20 cellular contexts compared by ENCODE assay signal in the genomic region with DNA sequence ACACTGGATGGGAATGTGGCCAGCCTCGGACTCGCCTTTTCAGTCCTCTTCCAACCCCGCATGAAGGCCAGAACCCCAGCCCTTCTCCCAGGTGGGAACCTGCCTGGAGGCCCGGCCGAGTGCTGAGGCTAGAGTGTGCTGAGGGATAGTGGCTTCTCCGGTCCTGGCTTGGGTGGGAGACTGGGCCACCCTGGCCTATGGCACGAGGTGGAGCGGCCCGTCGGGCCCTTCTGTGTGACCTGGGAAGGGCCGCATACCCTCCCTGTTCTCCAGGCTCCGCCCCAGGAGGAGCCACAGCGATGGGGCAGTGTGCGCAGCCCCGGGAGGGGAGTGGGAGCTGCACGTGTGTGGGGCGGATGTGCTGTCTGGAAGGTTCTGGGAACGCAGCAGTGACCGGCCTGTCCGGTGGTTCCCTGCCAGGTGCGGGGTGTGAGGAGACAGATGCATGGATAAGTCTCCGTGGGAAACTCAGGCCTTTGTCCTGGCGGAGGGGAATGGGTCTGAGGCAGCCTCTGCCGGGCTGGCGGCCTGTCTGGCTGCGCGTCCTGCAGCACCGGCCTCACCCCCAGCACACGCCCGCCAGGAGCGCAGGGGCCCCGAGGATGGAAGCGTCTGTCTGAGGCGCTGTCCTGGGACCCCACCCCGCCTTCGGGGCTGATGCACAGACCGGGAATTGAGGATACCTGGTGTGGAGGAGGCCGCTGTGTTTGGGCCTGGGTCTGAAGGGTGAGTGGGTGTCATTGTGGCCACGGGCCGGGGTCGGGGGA. TPM values are rescaled to one million over a fixed set of nuclear protein-coding genes. Genes with fewer than 3 reads are reported as not detected.
DNase-seq lines count a peak whose midpoint lies in the region; ATAC-seq and TF ChIP-seq lines count a peak whose summit lies in the region.
"Had no signal": no experiment of that assay in that cellular context is flagged by ENCODE, and none has a peak within 500 bp of the region (broad histone marks: within the 10 kb centered on the region; RNA-seq: fewer than 3 reads in every experiment).

No MANE protein-coding gene starts in this region.

- no TSS peak for BruUV-seq in OCI-LY7 (replicated peaks; lab: Mats Ljungman, UMichigan)

- peaks cover 98% of the 10 kb centered on the region for H3K27me3 ChIP-seq in HUES6 (ENCODE audit: control insufficient read depth, insufficient read depth, low read length)
- peaks cover 99% of the 10 kb centered on the region for H3K27me3 ChIP-seq in endodermal cell (ENCODE audit: control insufficient read depth, insufficient read depth, low read length, poor library complexity, severe bottlenecking)
- peaks cover 58 to 100% (median 68%) of the 10 kb centered on the region in 4 donors for H3K27me3 ChIP-seq in esophagus squamous epithelium

- H3K79me2 ChIP-seq in OCI-LY7 (ENCODE audit: insufficient read depth, low read depth, low read length), result no peaks in the 10 kb centered on the region

- H3K27ac ChIP-seq in HUES6 (ENCODE audit: low read depth, low read length) (no peak overlapping the region), endodermal cell (ENCODE audit: low read depth, low read length) (no peak overlapping the region), esophagus squamous epithelium (no peak overlapping the region), OCI-LY7 (ENCODE audit: low read depth, low read length, poor library complexity, severe bottlenecking) (no peak overlapping the region)
- H3K27ac ChIP-seq: GM23248, left lung had no signal

- CTCF ChIA-PET in OCI-LY7 (lab: Charles Lee; ENCODE audit: unreplicated experiment), result no interaction called here

- intact Hi-C loops in sciatic nerve (cut with DNase I) (loop anchor here (2.0 to 5.0 kb wide), 2 partner anchors 35 to 106 kb away; no protein-coding TSS in a partner anchor), esophagus squamous epithelium (cut with DNase I) (loop anchor here (10.0 kb wide), 1 partner anchor 113 kb away; no protein-coding TSS in a partner anchor), OCI-LY7 (cut with micrococcal nuclease; ENCODE audit: unreplicated experiment) (loop anchor here (10.0 kb wide), 1 partner anchor 53 kb away; the partner anchor contains the start of gene SLC17A9)

- H3K36me3 Mint-ChIP-seq in activated naive CD8-positive, alpha-beta T cell treated with anti-CD3 and anti-CD28 coated beads, Interleukin-2, amount 10 ng/mL, durations not matched to agents 7 days and 5 days, result peaks cover 2% of the 10 kb centered on the region
- no peaks in the 10 kb centered on the region for H3K36me3 Mint-ChIP-seq in activated naive CD8-positive, alpha-beta T cell treated with anti-CD3 and anti-CD28 coated beads for 36 hours
- H3K36me3 Mint-ChIP-seq in endodermal cell (ENCODE audit: low read depth), result no peaks in the 10 kb centered on the region

- peak; percentile 44 for DNase-seq in activated naive CD8-positive, alpha-beta T cell treated with anti-CD3 and anti-CD28 coated beads, Interleukin-2, amount 10 ng/mL, durations not matched to agents 7 days and 5 days
- DNase-seq in activated naive CD8-positive, alpha-beta T cell treated with anti-CD3 and anti-CD28 coated beads for 36 hours, result no peak
- DNase-seq in endodermal cell (peak; percentile 74), sciatic nerve (ENCODE audit: low spot score) (no peak), esophagus squamous epithelium (lab: John Stamatoyannopoulos, UW) (no peak), OCI-LY7 (ENCODE audit: low spot score) (no peak), NCI-H2029 (lab: John Stamatoyannopoulos, UW) (no peak)
- DNase-seq: cerebellar nuclear complex, foreskin melanocyte, GDM1, GM23248, Kasumi-1, NCI-H1436 treated with DMSO at 0.1 percent for 48 hours, SIG-M5 had no signal

- H3K27ac Mint-ChIP-seq in activated naive CD8-positive, alpha-beta T cell treated with anti-CD3 and anti-CD28 coated beads, Interleukin-2, amount 10 ng/mL, durations not matched to agents 7 days and 5 days, result no peak overlapping the region
- H3K27ac Mint-ChIP-seq in activated naive CD8-positive, alpha-beta T cell treated with anti-CD3 and anti-CD28 coated beads for 36 hours, result no peak overlapping the region
- H3K27ac Mint-ChIP-seq in endodermal cell, result no peak overlapping the region
- H3K27ac Mint-ChIP-seq: progenitor cell of endocrine pancreas had no signal

- 11 to 17% methylated on average over 9 to 41 of the region's 41 CpGs for WGBS in endodermal cell (ENCODE audit: insufficient coverage in 1 of 2, insufficient read length in 1 of 2), 2 experiments
- 3 to 16% methylated on average over 7 to 11 of the region's 41 CpGs for WGBS in esophagus squamous epithelium, 2 donors

- H3K4me1 ChIP-seq in HUES6 (ENCODE audit: control insufficient read depth, insufficient read depth, low read length) (peaks cover 46% of the 10 kb centered on the region), endodermal cell (ENCODE audit: control insufficient read depth, insufficient read depth, low read length) (peaks cover 3% of the 10 kb centered on the region), esophagus squamous epithelium (peaks cover 8 to 55% (median 23%) of the 10 kb centered on the region in 3 donors), OCI-LY7 (ENCODE audit: insufficient read depth, low read length, poor library complexity, severe bottlenecking) (peaks cover 4% of the 10 kb centered on the region)

- H3K36me3 ChIP-seq in HUES6 (ENCODE audit: control insufficient read depth, insufficient read depth, low read length), result no peaks in the 10 kb centered on the region
- no peaks in the 10 kb centered on the region for H3K36me3 ChIP-seq in endodermal cell (ENCODE audit: control insufficient read depth, insufficient read depth, low read length)
- H3K36me3 ChIP-seq in esophagus squamous epithelium, result no peaks in the 10 kb centered on the region
- H3K36me3 ChIP-seq in OCI-LY7 (ENCODE audit: insufficient read depth, low read length), result no peaks in the 10 kb centered on the region
- H3K36me3 ChIP-seq: left lung had no signal

- H3K4me1 Mint-ChIP-seq in activated naive CD8-positive, alpha-beta T cell treated with anti-CD3 and anti-CD28 coated beads, Interleukin-2, amount 10 ng/mL, durations not matched to agents 7 days and 5 days, result peaks cover 14% of the 10 kb centered on the region
- peaks cover 18% of the 10 kb centered on the region for H3K4me1 Mint-ChIP-seq in activated naive CD8-positive, alpha-beta T cell treated with anti-CD3 and anti-CD28 coated beads for 36 hours
- peaks cover 6% of the 10 kb centered on the region for H3K4me1 Mint-ChIP-seq in endodermal cell

- H2AFZ ChIP-seq in OCI-LY7 (ENCODE audit: low read length), result no peak overlapping the region
- H2AFZ ChIP-seq: GM23248 had no signal

- H3K4me3 Mint-ChIP-seq in activated naive CD8-positive, alpha-beta T cell treated with anti-CD3 and anti-CD28 coated beads, Interleukin-2, amount 10 ng/mL, durations not matched to agents 7 days and 5 days, result no peak overlapping the region
- H3K4me3 Mint-ChIP-seq in activated naive CD8-positive, alpha-beta T cell treated with anti-CD3 and anti-CD28 coated beads for 36 hours, result no peak overlapping the region
- peak overlapping the region; percentile 35 for H3K4me3 Mint-ChIP-seq in endodermal cell

- TF ChIP-seq CTCF in endodermal cell (conservative IDR thresholded peaks at IDR 0.05) (no peak), esophagus squamous epithelium (IDR thresholded peaks at IDR 0.05) (no peak), OCI-LY7 (conservative IDR thresholded peaks at IDR 0.05; ENCODE audit: low read length) (no peak)

- peaks cover 1% of the 10 kb centered on the region for H3K9me3 Mint-ChIP-seq in activated naive CD8-positive, alpha-beta T cell treated with anti-CD3 and anti-CD28 coated beads, Interleukin-2, amount 10 ng/mL, durations not matched to agents 7 days and 5 days
- H3K9me3 Mint-ChIP-seq in activated naive CD8-positive, alpha-beta T cell treated with anti-CD3 and anti-CD28 coated beads for 36 hours, result peaks cover 2% of the 10 kb centered on the region
- peaks cover 6% of the 10 kb centered on the region for H3K9me3 Mint-ChIP-seq in endodermal cell
- H3K9me3 Mint-ChIP-seq: T-helper 2 cell treated with Interferon-gamma antibody and Interleukin-4, amounts not matched to agents 5 μg/mL and 100 μg/mL, for 36 hours had no signal

- peaks cover 4% of the 10 kb centered on the region; the same call in 1 of the 2 replicates for H3K9me3 ChIP-seq in HUES6 (ENCODE audit: control insufficient read depth, insufficient read depth, low read depth, low read length)
- peaks cover 6% of the 10 kb centered on the region for H3K9me3 ChIP-seq in endodermal cell (ENCODE audit: control insufficient read depth, low read length)
- peaks cover 0 to 5% (median 4%) of the 10 kb centered on the region in 3 donors for H3K9me3 ChIP-seq in esophagus squamous epithelium
- peaks cover 4% of the 10 kb centered on the region; the same call in 1 of the 2 replicates for H3K9me3 ChIP-seq in OCI-LY7 (ENCODE audit: low read length)

- POLR2A ChIA-PET in activated naive CD8-positive, alpha-beta T cell treated with anti-CD3 and anti-CD28 coated beads, Interleukin-2, amount 10 ng/mL, durations not matched to agents 7 days and 5 days (lab: Charles Lee), result interaction anchor here (1.0 to 3.1 kb wide), 2 partner anchors 35 to 95 kb away, joined by 3 to 22 read pairs; no protein-coding TSS in a partner anchor
- POLR2A ChIA-PET in OCI-LY7 (lab: Charles Lee), result no interaction called here

- no peak overlapping the region for H3K4me2 ChIP-seq in OCI-LY7 (ENCODE audit: low read length)

- H4K20me1 ChIP-seq in OCI-LY7 (ENCODE audit: insufficient read depth, low read length), result no peaks in the 10 kb centered on the region

- H3K27me3 Mint-ChIP-seq in activated naive CD8-positive, alpha-beta T cell treated with anti-CD3 and anti-CD28 coated beads, Interleukin-2, amount 10 ng/mL, durations not matched to agents 7 days and 5 days, result peaks cover 67% of the 10 kb centered on the region
- peaks cover 54% of the 10 kb centered on the region for H3K27me3 Mint-ChIP-seq in activated naive CD8-positive, alpha-beta T cell treated with anti-CD3 and anti-CD28 coated beads for 36 hours
- H3K27me3 Mint-ChIP-seq in endodermal cell (ENCODE audit: insufficient read depth), result peaks cover 84% of the 10 kb centered on the region

- peak overlapping the region; percentile 46 for H3K4me3 ChIP-seq in HUES6 (ENCODE audit: low read depth, low read length)
- no peak overlapping the region for H3K4me3 ChIP-seq in endodermal cell (ENCODE audit: low read length)
- no peak overlapping the region for H3K4me3 ChIP-seq in esophagus squamous epithelium
- no peak overlapping the region for H3K4me3 ChIP-seq in OCI-LY7 (ENCODE audit: low read depth, low read length, poor library complexity, severe bottlenecking)
- H3K4me3 ChIP-seq: GM23248, left lung had no signal

- no peak for ATAC-seq in activated naive CD8-positive, alpha-beta T cell treated with anti-CD3 and anti-CD28 coated beads, Interleukin-2, amount 10 ng/mL, durations not matched to agents 7 days and 5 days (ENCODE audit: low read depth)
- ATAC-seq in sciatic nerve, result peak; percentile 25

- no peak overlapping the region for H3K9ac ChIP-seq in HUES6 (ENCODE audit: low read length)
- H3K9ac ChIP-seq in endodermal cell (ENCODE audit: extremely low read depth, low read length, poor library complexity, severe bottlenecking), result no peak overlapping the region
- H3K9ac ChIP-seq: GM23248 had no signal

- no peak for TF ChIP-seq POLR2A in esophagus squamous epithelium (IDR thresholded peaks at IDR 0.05)

- no peaks in the 10 kb centered on the region for H3K9me2 ChIP-seq in OCI-LY7 (ENCODE audit: insufficient read depth, low read length)

RNA-seq across cellular contexts. Expression of gene BHLHE23, which starts 1.1 kb away (rescaled TPM):
- total RNA-seq in activated naive CD8-positive, alpha-beta T cell treated with anti-CD3 and anti-CD28 coated beads, Interleukin-2, amount 10 ng/mL, durations not matched to agents 7 days and 5 days, result not detected
- total RNA-seq in activated naive CD8-positive, alpha-beta T cell treated with anti-CD3 and anti-CD28 coated beads for 36 hours, result not detected
- total RNA-seq in endodermal cell (not detected), sciatic nerve (not detected), esophagus squamous epithelium (not detected), OCI-LY7 (2022) (not detected in 2 replicates)
- 1.2 TPM for polyA plus RNA-seq in endodermal cell (2013, experiment 1 of 2)
- 0.46 TPM for polyA plus RNA-seq in endodermal cell (2013, experiment 2 of 2)
- not detected in 2 replicates for total RNA-seq in OCI-LY7 (2014; rRNA removed; shearing (Covaris generic))
- total RNA-seq: GM23248, left lung, NCI-H460, progenitor cell of endocrine pancreas had no signal
- polyA plus RNA-seq: AG04450, GM23248 had no signal

RNA-seq across cellular contexts. Expression of gene SLC17A9, which starts 55.4 kb away (rescaled TPM):
- total RNA-seq in activated naive CD8-positive, alpha-beta T cell treated with anti-CD3 and anti-CD28 coated beads, Interleukin-2, amount 10 ng/mL, durations not matched to agents 7 days and 5 days, result 10 to 100 TPM; 40.9 to 43.5 TPM
- 10 to 100 TPM; 49.7 to 52.1 TPM for total RNA-seq in activated naive CD8-positive, alpha-beta T cell treated with anti-CD3 and anti-CD28 coated beads for 36 hours
- total RNA-seq in endodermal cell (10 to 100 TPM in 1 of 2 donors, 1 to 10 TPM in 1; 8.9 to 10.2 TPM), sciatic nerve (3.8 TPM), esophagus squamous epithelium (1 to 10 TPM in 2 of 4 donors, under 1 TPM in 2; 0.31 to 3.9 (median 1.4) TPM), OCI-LY7 (2022) (8.1 and 13.2 TPM in 2 replicates)
- 3.2 TPM for polyA plus RNA-seq in endodermal cell (2013, experiment 1 of 2)
- polyA plus RNA-seq in endodermal cell (2013, experiment 2 of 2), result 3.4 TPM
- total RNA-seq in OCI-LY7 (2014; rRNA removed; shearing (Covaris generic)), result 1.7 and 2.0 TPM in 2 replicates

Comparison
In these comparisons a context has a peak if more than half of its experiments do, and no peak if none do; other contexts are left out.
1. DNase-seq: peak in activated naive CD8-positive, alpha-beta T cell treated with anti-CD3 and anti-CD28 coated beads, Interleukin-2, amount 10 ng/mL, durations not matched to agents 7 days and 5 days (single experiment) and endodermal cell (single experiment); none in activated naive CD8-positive, alpha-beta T cell treated with anti-CD3 and anti-CD28 coated beads for 36 hours (single experiment), sciatic nerve (single experiment), esophagus squamous epithelium (single experiment), OCI-LY7 (single experiment) and NCI-H2029 (single experiment).